27 cellular contexts compared by ENCODE assay signal in genomic region chr22:42831712-42832111, GRCh38.
"Had no signal": no experiment of that assay in that cellular context is flagged by ENCODE, and none has a peak within 500 bp of the region (broad histone marks: within the 10 kb centered on the region; RNA-seq: fewer than 3 reads in every experiment).

No MANE protein-coding gene starts in this region.

- H3K4me3 Mint-ChIP-seq: activated CD4-positive, alpha-beta memory T cell treated with anti-CD3 and anti-CD28 coated beads, Interleukin-2, amount 10 ng/mL, durations not matched to agents 7 days and 5 days; activated CD4-positive, alpha-beta T cell treated with anti-CD3 and anti-CD28 coated beads, Interleukin-2, amount 10 ng/mL, durations not matched to agents 7 days and 5 days; activated naive CD4-positive, alpha-beta T cell treated with anti-CD3 and anti-CD28 coated beads, Interleukin-2, amount 10 ng/mL, durations not matched to agents 7 days and 5 days; activated naive CD8-positive, alpha-beta T cell treated with anti-CD3 and anti-CD28 coated beads, Interleukin-2, amount 10 ng/mL, durations not matched to agents 7 days and 5 days; activated T-cell treated with anti-CD3 and anti-CD28 coated beads, Interleukin-2, amount 50 U/mL, for 24 hours; activated T-cell treated with anti-CD3 and anti-CD28 coated beads, Interleukin-2, amount 50 U/mL, for 72 hours; brain had no signal

- H3K27ac Mint-ChIP-seq: activated CD4-positive, alpha-beta memory T cell treated with anti-CD3 and anti-CD28 coated beads, Interleukin-2, amount 10 ng/mL, durations not matched to agents 7 days and 5 days; activated CD4-positive, alpha-beta T cell treated with anti-CD3 and anti-CD28 coated beads, Interleukin-2, amount 10 ng/mL, durations not matched to agents 7 days and 5 days; activated naive CD4-positive, alpha-beta T cell treated with anti-CD3 and anti-CD28 coated beads, Interleukin-2, amount 10 ng/mL, durations not matched to agents 7 days and 5 days; activated naive CD4-positive, alpha-beta T cell treated with anti-CD3 and anti-CD28 coated beads, Interleukin-2, amount 50 U/mL, for 72 hours; activated naive CD8-positive, alpha-beta T cell treated with anti-CD3 and anti-CD28 coated beads, Interleukin-2, amount 10 ng/mL, durations not matched to agents 7 days and 5 days; activated T-cell treated with anti-CD3 and anti-CD28 coated beads, Interleukin-2, amount 50 U/mL, for 24 hours; activated T-cell treated with anti-CD3 and anti-CD28 coated beads, Interleukin-2, amount 50 U/mL, for 72 hours; brain had no signal

- DNase-seq: activated CD4-positive, alpha-beta memory T cell treated with anti-CD3 and anti-CD28 coated beads, Interleukin-2, amount 10 ng/mL, durations not matched to agents 7 days and 5 days; activated CD4-positive, alpha-beta T cell treated with anti-CD3 and anti-CD28 coated beads for 1 hour; activated CD4-positive, alpha-beta T cell treated with anti-CD3 and anti-CD28 coated beads for 4 hours; activated CD4-positive, alpha-beta T cell treated with anti-CD3 and anti-CD28 coated beads, Interleukin-2, amount 10 ng/mL, durations not matched to agents 7 days and 5 days; activated CD4-positive, alpha-beta T cell treated with anti-CD3 and anti-CD28 coated beads, Interleukin-2, amount 50 U/mL, for 4 hours; activated CD8-positive, alpha-beta memory T cell treated with anti-CD3 and anti-CD28 coated beads, Interleukin-2, amount 50 U/mL, for 48 hours; activated gamma-delta T cell; activated naive CD4-positive, alpha-beta T cell; activated naive CD4-positive, alpha-beta T cell treated with anti-CD3 and anti-CD28 coated beads, Interleukin-2, amount 10 ng/mL, durations not matched to agents 7 days and 5 days; activated naive CD8-positive, alpha-beta T cell treated with anti-CD3 and anti-CD28 coated beads, Interleukin-2, amount 10 ng/mL, durations not matched to agents 7 days and 5 days; activated T-cell treated with anti-CD3 and anti-CD28 coated beads for 4 hours; activated T-cell treated with anti-CD3 and anti-CD28 coated beads, Interleukin-2, amount 50 U/mL, for 24 hours; activated T-cell treated with anti-CD3 and anti-CD28 coated beads, Interleukin-2, amount 50 U/mL, for 72 hours; central memory CD4-positive, alpha-beta T cell; cerebellar nuclear complex; colonic mucosa; effector CD8-positive, alpha-beta T cell; foreskin fibroblast; T-helper 2 cell had no signal

- H3K27me3 ChIP-seq: ascending aorta, breast epithelium, cardiac muscle cell, colonic mucosa had no signal

- H3K4me1 Mint-ChIP-seq: brain had no signal

- H3K4me1 ChIP-seq: ascending aorta, breast epithelium, colonic mucosa had no signal

- H3K4me3 ChIP-seq: ascending aorta, breast epithelium, cardiac muscle cell, colonic mucosa had no signal

- H3K9me3 ChIP-seq: ascending aorta, breast epithelium, colonic mucosa had no signal

- H3K36me3 ChIP-seq: breast epithelium, colonic mucosa had no signal

- ATAC-seq: activated naive CD4-positive, alpha-beta T cell treated with anti-CD3 and anti-CD28 coated beads, Interleukin-2, amount 50 U/mL, for 72 hours; activated T-cell treated with anti-CD3 and anti-CD28 coated beads, Interleukin-2, amount 50 U/mL, for 72 hours; esophagus mucosa had no signal

- FAIRE-seq: endometrium, frontal cortex had no signal

- H3K27ac ChIP-seq: ascending aorta, breast epithelium, cardiac muscle cell, colonic mucosa had no signal

- H3K36me3 Mint-ChIP-seq: activated naive CD4-positive, alpha-beta T cell treated with anti-CD3 and anti-CD28 coated beads, Interleukin-2, amount 50 U/mL, for 72 hours had no signal

- H3K27me3 Mint-ChIP-seq: activated CD4-positive, alpha-beta memory T cell treated with anti-CD3 and anti-CD28 coated beads, Interleukin-2, amount 10 ng/mL, durations not matched to agents 7 days and 5 days; activated CD4-positive, alpha-beta T cell treated with anti-CD3 and anti-CD28 coated beads, Interleukin-2, amount 10 ng/mL, durations not matched to agents 7 days and 5 days; activated naive CD4-positive, alpha-beta T cell treated with anti-CD3 and anti-CD28 coated beads, Interleukin-2, amount 10 ng/mL, durations not matched to agents 7 days and 5 days; activated naive CD8-positive, alpha-beta T cell treated with anti-CD3 and anti-CD28 coated beads, Interleukin-2, amount 10 ng/mL, durations not matched to agents 7 days and 5 days; activated T-cell treated with anti-CD3 and anti-CD28 coated beads, Interleukin-2, amount 50 U/mL, for 24 hours; brain had no signal

- H3K9me3 Mint-ChIP-seq: activated CD4-positive, alpha-beta memory T cell treated with anti-CD3 and anti-CD28 coated beads, Interleukin-2, amount 10 ng/mL, durations not matched to agents 7 days and 5 days; activated CD4-positive, alpha-beta T cell treated with anti-CD3 and anti-CD28 coated beads, Interleukin-2, amount 10 ng/mL, durations not matched to agents 7 days and 5 days; activated naive CD4-positive, alpha-beta T cell treated with anti-CD3 and anti-CD28 coated beads, Interleukin-2, amount 10 ng/mL, durations not matched to agents 7 days and 5 days; activated naive CD4-positive, alpha-beta T cell treated with anti-CD3 and anti-CD28 coated beads, Interleukin-2, amount 50 U/mL, for 72 hours; activated naive CD8-positive, alpha-beta T cell treated with anti-CD3 and anti-CD28 coated beads, Interleukin-2, amount 10 ng/mL, durations not matched to agents 7 days and 5 days; activated T-cell treated with anti-CD3 and anti-CD28 coated beads, Interleukin-2, amount 50 U/mL, for 24 hours; activated T-cell treated with anti-CD3 and anti-CD28 coated beads, Interleukin-2, amount 50 U/mL, for 72 hours had no signal
